In the genomic region with DNA sequence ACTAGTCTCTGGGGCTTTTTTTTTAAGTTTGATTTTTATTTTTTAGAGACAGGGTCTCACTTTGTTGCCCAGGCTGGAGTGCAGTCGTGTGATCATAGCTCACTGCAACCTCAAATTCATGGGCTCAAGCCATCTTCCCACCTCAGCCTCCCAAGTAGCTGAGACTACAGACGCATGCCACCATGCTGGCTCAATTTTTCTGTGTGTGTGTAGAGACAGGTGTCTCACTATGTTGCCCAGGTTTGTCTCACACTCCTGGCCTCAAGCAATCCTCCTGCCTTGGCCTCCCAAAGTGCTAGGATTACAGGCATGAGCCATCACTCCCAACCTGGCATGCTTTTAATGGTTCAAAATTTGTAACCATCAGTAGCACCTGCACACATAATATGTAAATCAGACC, we compare ENCODE assay signal across 14 cellular contexts. TPM values are rescaled to one million over a fixed set of nuclear protein-coding genes. Genes with fewer than 3 reads are reported as not detected.
"Had no signal": no experiment of that assay in that cellular context is flagged by ENCODE, and none has a peak within 500 bp of the region (broad histone marks: within the 10 kb centered on the region; RNA-seq: fewer than 3 reads in every experiment).

No MANE protein-coding gene starts in this region.

RNA-seq across cellular contexts. Expression of a gene that starts 36.1 kb away (rescaled TPM):
- total RNA-seq: natural killer cell; natural killer cell treated with Interleukin-12 subunit alpha and Interleukin-12 subunit beta and Interleukin-15 and Interleukin-18, amount 100 ng/mL, for 72 hours; omental fat pad; osteoblast; osteocyte; posterior vena cava; prostate gland; psoas muscle; pulmonary artery endothelial cell; right atrium auricular region; right cardiac atrium; skeletal muscle tissue; smooth muscle cell; spleen had no signal
